13 cellular contexts compared by ENCODE assay signal in the genomic region with DNA sequence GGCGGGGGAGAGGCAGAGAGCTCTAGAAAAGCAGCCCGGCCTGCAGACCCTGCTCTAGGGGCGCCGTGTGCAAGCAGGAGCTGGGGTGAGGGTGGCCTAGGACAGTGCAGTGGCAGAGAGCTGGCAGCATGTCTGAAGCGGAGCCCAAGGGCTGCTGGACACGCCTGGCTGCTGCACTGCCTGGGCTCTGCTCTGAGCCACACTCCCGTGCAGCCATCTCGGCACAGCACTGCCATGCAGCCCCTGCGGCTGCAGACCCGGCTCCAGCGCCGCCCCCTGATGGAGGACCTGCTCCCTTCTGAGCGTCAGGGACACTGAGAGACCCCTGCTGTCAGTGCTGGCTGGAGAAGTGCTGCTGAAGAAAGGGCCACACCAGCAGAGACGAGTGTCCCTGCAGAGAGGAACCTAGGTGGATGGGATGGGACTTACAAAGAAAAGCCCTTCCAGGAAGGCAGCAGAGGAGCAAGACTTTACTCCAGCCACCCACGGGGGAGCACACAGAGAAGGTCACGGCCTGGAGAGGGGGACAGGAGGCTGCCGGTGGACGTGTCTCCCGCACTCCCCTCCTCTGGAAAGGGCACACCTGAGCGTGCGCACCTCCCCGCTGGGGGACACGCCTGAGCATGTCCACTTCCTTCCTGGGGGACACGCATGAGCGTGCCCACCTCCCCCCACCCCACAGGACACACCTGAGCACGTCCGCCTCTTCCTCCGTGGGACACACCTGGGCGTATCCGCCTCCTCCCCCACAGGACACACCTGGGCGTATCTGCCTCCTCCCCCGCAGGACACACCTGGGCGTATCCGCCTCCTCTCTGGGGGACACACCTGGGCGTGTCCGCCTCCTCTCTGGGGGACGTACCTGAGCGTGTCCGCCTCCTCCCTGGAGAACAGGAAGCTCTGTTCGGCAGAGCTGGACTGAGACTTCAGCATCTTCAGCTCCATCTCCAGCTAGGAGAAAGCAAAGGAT.
DNase-seq lines count a peak whose midpoint lies in the region; ATAC-seq and TF ChIP-seq lines count a peak whose summit lies in the region.
"Had no signal": no experiment of that assay in that cellular context is flagged by ENCODE, and none has a peak within 500 bp of the region (broad histone marks: within the 10 kb centered on the region; RNA-seq: fewer than 3 reads in every experiment).

No MANE protein-coding gene starts in this region.

- H2BK5ac ChIP-seq in mesenchymal stem cell (ENCODE audit: low read depth, low read length, poor library complexity, severe bottlenecking): peak overlapping the region; percentile 12

- intact Hi-C loops in activated CD8-positive, alpha-beta T cell treated with anti-CD3 and anti-CD28 coated beads for 36 hours (cut with micrococcal nuclease): no loop called here

- no peak overlapping the region for H3K4me3 Mint-ChIP-seq in activated CD8-positive, alpha-beta T cell treated with anti-CD3 and anti-CD28 coated beads for 36 hours
- H3K4me3 Mint-ChIP-seq: activated CD4-positive, alpha-beta T cell treated with anti-CD3 and anti-CD28 coated beads, Interleukin-2, amount 10 ng/mL, durations not matched to agents 24 days and 14 days had no signal

- CTCF ChIA-PET in activated CD8-positive, alpha-beta T cell treated with anti-CD3 and anti-CD28 coated beads for 36 hours (lab: Charles Lee): no interaction called here

- no peaks in the 10 kb centered on the region for H4K20me1 ChIP-seq in OCI-LY1 (ENCODE audit: insufficient read depth, low read length)

- H3K36me3 Mint-ChIP-seq in activated CD8-positive, alpha-beta T cell treated with anti-CD3 and anti-CD28 coated beads for 36 hours (ENCODE audit: low read depth): peaks cover 10% of the 10 kb centered on the region

- DNase-seq in mesenchymal stem cell (no peak), HAP-1 (ENCODE audit: low spot score in 2 of 2) (no peak), cortex of kidney (lab: John Stamatoyannopoulos, UW) (no peak), islet precursor cell (no peak)
- no peak for DNase-seq in activated CD8-positive, alpha-beta T cell treated with anti-CD3 and anti-CD28 coated beads for 36 hours
- DNase-seq: activated CD4-positive, alpha-beta T cell treated with anti-CD3 and anti-CD28 coated beads, Interleukin-2, amount 10 ng/mL, durations not matched to agents 24 days and 14 days; anterior cingulate cortex; NCI-H2081 had no signal

- no peak overlapping the region for H3K27ac Mint-ChIP-seq in activated CD8-positive, alpha-beta T cell treated with anti-CD3 and anti-CD28 coated beads for 36 hours
- H3K27ac Mint-ChIP-seq: activated CD4-positive, alpha-beta T cell treated with anti-CD3 and anti-CD28 coated beads, Interleukin-2, amount 10 ng/mL, durations not matched to agents 24 days and 14 days had no signal

- peak overlapping the region; percentile 56 for H3K4me3 ChIP-seq in OCI-LY1 (ENCODE audit: low read depth, low read length, poor library complexity, severe bottlenecking)
- H3K4me3 ChIP-seq in mesenchymal stem cell (ENCODE audit: insufficient read depth in 1 of 2, low read depth in 1 of 2, low read length in 2 of 2): no peak overlapping the region
- H3K4me3 ChIP-seq in HAP-1: no peak overlapping the region
- H3K4me3 ChIP-seq: esophagus muscularis mucosa, skin epidermis had no signal

- H3K4me2 ChIP-seq in OCI-LY1 (ENCODE audit: low read length) (peak overlapping the region; percentile 53), mesenchymal stem cell (ENCODE audit: low read length, poor library complexity, severe bottlenecking) (no peak overlapping the region)

- H3K36me3 ChIP-seq in OCI-LY1 (ENCODE audit: insufficient read depth, low read length) (peaks cover 38% of the 10 kb centered on the region), mesenchymal stem cell (ENCODE audit: control insufficient read depth in 1 of 2, insufficient read depth in 2 of 2, low read depth in 1 of 2, low read length in 2 of 2) (peaks cover 19 to 44% of the 10 kb centered on the region in 2 experiments), HAP-1 (replicated peaks) (peaks cover 3% of the 10 kb centered on the region; the same call in 1 of the 2 replicates)

- H2BK120ac ChIP-seq in mesenchymal stem cell (ENCODE audit: low read depth, low read length): no peak overlapping the region

- H3K14ac ChIP-seq in mesenchymal stem cell (ENCODE audit: low read length in 2 of 2): no peak overlapping the region

- H2AFZ ChIP-seq in OCI-LY1 (ENCODE audit: low read length) (no peak overlapping the region), mesenchymal stem cell (ENCODE audit: low read depth, low read length) (no peak overlapping the region)

- no peak overlapping the region for H2AK5ac ChIP-seq in mesenchymal stem cell (ENCODE audit: low read length, severe bottlenecking)

- in situ Hi-C loops in HAP-1 (cut with MboI; ENCODE audit: low sequenced_read_pairs): no loop called here

- ATAC-seq in GM18502 (IDR thresholded peaks at IDR 0.05; ENCODE audit: poor library complexity, unreplicated experiment): peak; percentile 80
- peak; percentile 76 for ATAC-seq in GM21723 (IDR thresholded peaks at IDR 0.05; ENCODE audit: unreplicated experiment)
- ATAC-seq in activated CD8-positive, alpha-beta T cell treated with anti-CD3 and anti-CD28 coated beads for 36 hours: no peak

- no peak overlapping the region for H4K8ac ChIP-seq in mesenchymal stem cell (ENCODE audit: low read length)

- H3K9me3 Mint-ChIP-seq in activated CD8-positive, alpha-beta T cell treated with anti-CD3 and anti-CD28 coated beads for 36 hours: no peaks in the 10 kb centered on the region
- H3K9me3 Mint-ChIP-seq: activated CD4-positive, alpha-beta T cell treated with anti-CD3 and anti-CD28 coated beads, Interleukin-2, amount 10 ng/mL, durations not matched to agents 24 days and 14 days had no signal

- H4K91ac ChIP-seq in mesenchymal stem cell (ENCODE audit: low read length): no peak overlapping the region

- 95% methylated on average over 39 of the region's 40 CpGs for WGBS in mesenchymal stem cell

- no peak for TF ChIP-seq CTCF in OCI-LY1 (IDR thresholded peaks at IDR 0.05; ENCODE audit: low read length)
- TF ChIP-seq CTCF in activated CD8-positive, alpha-beta T cell treated with anti-CD3 and anti-CD28 coated beads for 36 hours (IDR thresholded peaks at IDR 0.05): no peak

- no peak overlapping the region for H3K4ac ChIP-seq in mesenchymal stem cell (ENCODE audit: low read depth in 1 of 2, low read length in 2 of 2)

- H3K27ac ChIP-seq in OCI-LY1 (ENCODE audit: low read depth, low read length, poor library complexity, severe bottlenecking) (peak overlapping the region; percentile 53), mesenchymal stem cell (ENCODE audit: low read length, poor library complexity, severe bottlenecking) (no peak overlapping the region)
- H3K27ac ChIP-seq: esophagus muscularis mucosa, skin epidermis had no signal

- H3K4me1 ChIP-seq in OCI-LY1 (ENCODE audit: insufficient read depth, low read length, severe bottlenecking) (peaks cover 16% of the 10 kb centered on the region), mesenchymal stem cell (ENCODE audit: control insufficient read depth, insufficient read depth, low read depth, low read length) (peaks cover 2% of the 10 kb centered on the region), HAP-1 (no peaks in the 10 kb centered on the region)
- H3K4me1 ChIP-seq: esophagus muscularis mucosa had no signal

- no peaks in the 10 kb centered on the region for H3K9me3 ChIP-seq in OCI-LY1 (ENCODE audit: low read length)
- no peaks in the 10 kb centered on the region for H3K9me3 ChIP-seq in mesenchymal stem cell (ENCODE audit: control insufficient read depth, low read length)
- no peaks in the 10 kb centered on the region for H3K9me3 ChIP-seq in HAP-1
- H3K9me3 ChIP-seq: esophagus muscularis mucosa had no signal

- H3K27me3 ChIP-seq in OCI-LY1 (ENCODE audit: insufficient read depth, low read length) (no peaks in the 10 kb centered on the region), mesenchymal stem cell (ENCODE audit: control insufficient read depth in 1 of 2, insufficient read depth in 1 of 2, low read length in 2 of 2) (no peaks in the 10 kb centered on the region), HAP-1 (ENCODE audit: low read depth) (no peaks in the 10 kb centered on the region)
- H3K27me3 ChIP-seq: esophagus muscularis mucosa had no signal

- no peak overlapping the region for H3K18ac ChIP-seq in mesenchymal stem cell (ENCODE audit: low read depth in 1 of 2, low read length in 2 of 2)

- peaks cover 2% of the 10 kb centered on the region for H3K79me1 ChIP-seq in mesenchymal stem cell (replicated peaks; ENCODE audit: low read length, poor library complexity, severe bottlenecking)

- POLR2A ChIA-PET in activated CD8-positive, alpha-beta T cell treated with anti-CD3 and anti-CD28 coated beads for 36 hours (lab: Charles Lee): interaction anchor here (1.0 kb wide), 1 partner anchor 18 kb away, joined by 3 read pairs; no protein-coding TSS in a partner anchor

- no peaks in the 10 kb centered on the region for H3K27me3 Mint-ChIP-seq in activated CD8-positive, alpha-beta T cell treated with anti-CD3 and anti-CD28 coated beads for 36 hours
- H3K27me3 Mint-ChIP-seq: activated CD4-positive, alpha-beta T cell treated with anti-CD3 and anti-CD28 coated beads, Interleukin-2, amount 10 ng/mL, durations not matched to agents 24 days and 14 days had no signal

- H3K9ac ChIP-seq in OCI-LY1 (ENCODE audit: low read length): peak overlapping the region; percentile 42; the same call in 1 of the 2 replicates
- no peak overlapping the region for H3K9ac ChIP-seq in mesenchymal stem cell (ENCODE audit: low read length)

- H3K4me1 Mint-ChIP-seq in activated CD8-positive, alpha-beta T cell treated with anti-CD3 and anti-CD28 coated beads for 36 hours (ENCODE audit: low read depth): no peaks in the 10 kb centered on the region

- H3K23ac ChIP-seq in mesenchymal stem cell (ENCODE audit: low read length in 2 of 2): no peak overlapping the region

- H3K9me2 ChIP-seq in OCI-LY1 (ENCODE audit: low read depth, low read length): no peaks in the 10 kb centered on the region

- H2BK12ac ChIP-seq in mesenchymal stem cell (ENCODE audit: low read length in 2 of 2): no peak overlapping the region

- H3K79me2 ChIP-seq in OCI-LY1 (ENCODE audit: insufficient read depth, low read length): no peaks in the 10 kb centered on the region

- H3F3A ChIP-seq in OCI-LY1 (ENCODE audit: insufficient read depth, low read length): no peaks in the 10 kb centered on the region; the same call in 1 of the 2 replicates

- H2BK15ac ChIP-seq in mesenchymal stem cell (ENCODE audit: low read depth, poor library complexity, severe bottlenecking): no peak overlapping the region
